In the genomic region with DNA sequence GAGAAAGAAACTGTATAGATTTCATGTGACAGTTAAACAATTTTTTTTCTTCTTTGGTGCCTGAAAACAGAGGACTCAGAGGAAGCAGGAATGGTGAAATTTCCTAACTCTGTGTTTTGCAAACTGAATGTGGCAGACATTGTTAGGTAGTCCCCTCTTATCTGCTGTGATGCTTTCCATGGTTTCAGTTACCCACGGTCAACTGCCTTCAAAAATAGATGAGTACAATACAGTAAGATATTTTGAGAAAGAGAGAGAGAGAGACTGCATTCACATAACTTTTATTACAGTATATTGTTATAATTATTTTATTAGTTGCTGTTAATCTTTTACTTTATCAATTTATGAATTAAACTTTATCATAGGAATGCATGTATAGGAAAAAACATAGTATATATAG, we compare ENCODE assay signal across 17 cellular contexts.
DNase-seq lines count a peak whose midpoint lies in the region; ATAC-seq and TF ChIP-seq lines count a peak whose summit lies in the region.
"Had no signal": no experiment of that assay in that cellular context is flagged by ENCODE, and none has a peak within 500 bp of the region (broad histone marks: within the 10 kb centered on the region; RNA-seq: fewer than 3 reads in every experiment).

No MANE protein-coding gene starts in this region.

- H3K27me3 ChIP-seq in GM23248 (replicated peaks; ENCODE audit: insufficient read depth): no peaks in the 10 kb centered on the region
- H3K27me3 ChIP-seq in CD4-positive, alpha-beta T cell (ENCODE audit: control insufficient read depth, insufficient read depth, low read length): no peaks in the 10 kb centered on the region

- H3K27ac ChIP-seq in GM23248 (0 out of 2 replicates have a peak overlapping the region, but pooled peaks have one; percentile 51), KOPT-K1 (ENCODE audit: low read depth, low read length, poor library complexity, severe bottlenecking) (peak overlapping the region; percentile 74)
- H3K27ac ChIP-seq in CD4-positive, alpha-beta T cell (ENCODE audit: low read depth, low read length): no peak overlapping the region
- H3K27ac ChIP-seq: C4-2B had no signal

- in situ Hi-C loops in GM23248 (cut with MboI): no loop called here

- no peaks in the 10 kb centered on the region for H3K36me3 ChIP-seq in GM23248 (ENCODE audit: low read depth)
- H3K36me3 ChIP-seq in KOPT-K1 (ENCODE audit: insufficient read depth, low read length): no peaks in the 10 kb centered on the region

- intact Hi-C loops in CD4-positive, alpha-beta T cell (cut with DNase I, micrococcal nuclease): no loop called here

- ATAC-seq in naive thymus-derived CD8-positive, alpha-beta T cell: no peak
- ATAC-seq in CD4-positive, alpha-beta T cell (ENCODE audit: poor library complexity): no peak

- POLR2A ChIA-PET in naive thymus-derived CD8-positive, alpha-beta T cell (lab: Charles Lee): interaction anchor here (1.5 kb wide), 1 partner anchor 26 kb away, joined by 7 read pairs; no protein-coding TSS in a partner anchor
- POLR2A ChIA-PET in CD4-positive, alpha-beta T cell (lab: Charles Lee): no interaction called here

- 79 to 82% methylated on average over 1 of the region's 1 CpG for WGBS in GM23248 (ENCODE audit: low coverage in 1 of 2, low lambda C conversion rate in 2 of 2, missing lambda C conversion rate in 2 of 2), 2 experiments

- no peak overlapping the region for H3K9ac ChIP-seq in GM23248

- TF ChIP-seq CTCF in CD4-positive, alpha-beta T cell (IDR thresholded peaks at IDR 0.05): no peak

- CTCF ChIA-PET in CD4-positive, alpha-beta T cell (lab: Charles Lee): no interaction called here

- H3K4me3 Mint-ChIP-seq in activated naive CD8-positive, alpha-beta T cell treated with anti-CD3 and anti-CD28 coated beads for 36 hours: no peak overlapping the region
- H3K4me3 Mint-ChIP-seq in naive thymus-derived CD8-positive, alpha-beta T cell: peak overlapping the region; percentile 4 to 74 (median 44)
- H3K4me3 Mint-ChIP-seq in CD4-positive, alpha-beta T cell: no peak overlapping the region
- H3K4me3 Mint-ChIP-seq: H9 had no signal

- no peaks in the 10 kb centered on the region for H3F3A ChIP-seq in GM23248 (ENCODE audit: insufficient read depth)

- H3K9me2 ChIP-seq in GM23248 (ENCODE audit: insufficient read depth): no peaks in the 10 kb centered on the region

- peaks cover 16% of the 10 kb centered on the region for H3K4me1 ChIP-seq in GM23248 (ENCODE audit: insufficient read depth)

- H3K36me3 Mint-ChIP-seq in activated naive CD8-positive, alpha-beta T cell treated with anti-CD3 and anti-CD28 coated beads for 36 hours: peaks cover 18% of the 10 kb centered on the region
- no peaks in the 10 kb centered on the region for H3K36me3 Mint-ChIP-seq in naive thymus-derived CD8-positive, alpha-beta T cell
- no peaks in the 10 kb centered on the region for H3K36me3 Mint-ChIP-seq in CD4-positive, alpha-beta T cell (ENCODE audit: low read depth)

- H3K9me3 Mint-ChIP-seq in activated naive CD8-positive, alpha-beta T cell treated with anti-CD3 and anti-CD28 coated beads for 36 hours: peaks cover 7% of the 10 kb centered on the region
- H3K9me3 Mint-ChIP-seq in naive thymus-derived CD8-positive, alpha-beta T cell: peaks cover 0 to 2% (median 0%) of the 10 kb centered on the region in 9 donors
- H3K9me3 Mint-ChIP-seq in CD4-positive, alpha-beta T cell: no peaks in the 10 kb centered on the region
- H3K9me3 Mint-ChIP-seq: H9 had no signal

- H3K9me3 ChIP-seq in GM23248 (ENCODE audit: low read depth) (no peaks in the 10 kb centered on the region), KOPT-K1 (ENCODE audit: insufficient read depth, low read length, poor library complexity, severe bottlenecking) (peaks cover 4% of the 10 kb centered on the region)
- no peaks in the 10 kb centered on the region for H3K9me3 ChIP-seq in CD4-positive, alpha-beta T cell (ENCODE audit: control insufficient read depth, low read length)

- no peak overlapping the region for H3K4me3 ChIP-seq in GM23248

- no peaks in the 10 kb centered on the region for H4K20me1 ChIP-seq in GM23248 (ENCODE audit: insufficient read depth)

- peak overlapping the region; percentile 89 for H3K27ac Mint-ChIP-seq in activated naive CD8-positive, alpha-beta T cell treated with anti-CD3 and anti-CD28 coated beads for 36 hours
- peak overlapping the region; percentile 76 to 94 (median 87) for H3K27ac Mint-ChIP-seq in naive thymus-derived CD8-positive, alpha-beta T cell
- H3K27ac Mint-ChIP-seq in CD4-positive, alpha-beta T cell: no peak overlapping the region
- H3K27ac Mint-ChIP-seq: H9 had no signal

- H3K27me3 Mint-ChIP-seq in activated naive CD8-positive, alpha-beta T cell treated with anti-CD3 and anti-CD28 coated beads for 36 hours: no peaks in the 10 kb centered on the region
- no peaks in the 10 kb centered on the region for H3K27me3 Mint-ChIP-seq in naive thymus-derived CD8-positive, alpha-beta T cell
- no peaks in the 10 kb centered on the region for H3K27me3 Mint-ChIP-seq in CD4-positive, alpha-beta T cell

- no peak overlapping the region for H2AFZ ChIP-seq in GM23248

- H3K4me1 Mint-ChIP-seq in activated naive CD8-positive, alpha-beta T cell treated with anti-CD3 and anti-CD28 coated beads for 36 hours: peaks cover 58% of the 10 kb centered on the region
- peaks cover 15 to 54% (median 40%) of the 10 kb centered on the region in 4 donors for H3K4me1 Mint-ChIP-seq in naive thymus-derived CD8-positive, alpha-beta T cell
- H3K4me1 Mint-ChIP-seq in CD4-positive, alpha-beta T cell (ENCODE audit: low read depth): no peaks in the 10 kb centered on the region

- H3K4me2 ChIP-seq in GM23248 (ENCODE audit: unreplicated experiment): peak overlapping the region; percentile 32

- H3K79me2 ChIP-seq in GM23248 (ENCODE audit: insufficient read depth): no peaks in the 10 kb centered on the region

- DNase-seq in GM23248: no peak
- no peak for DNase-seq in activated naive CD8-positive, alpha-beta T cell treated with anti-CD3 and anti-CD28 coated beads for 36 hours
- DNase-seq in naive thymus-derived CD8-positive, alpha-beta T cell: no peak
- DNase-seq in CD4-positive, alpha-beta T cell: no peak
- DNase-seq in foreskin melanocyte: no peak
- DNase-seq in NCI-H2227 treated with DMSO at 0.1 percent for 48 hours (lab: John Stamatoyannopoulos, UW): no peak
- DNase-seq in GOT3 (lab: John Stamatoyannopoulos, UW): no peak
- DNase-seq: AML-193, DMS79 treated with DMSO at 0.1 percent for 48 hours, H9, NCI-H1105 treated with DMSO at 0.1 percent for 48 hours, NCI-H187, NCI-H2107, NCI-H510A treated with DMSO at 0.1 percent for 48 hours, SHP77 treated with DMSO at 0.1 percent for 48 hours had no signal

Comparison
In these comparisons a context has a peak if more than half of its experiments do, and no peak if none do; other contexts are left out.
1. H3K4me3 Mint-ChIP-seq: peak in naive thymus-derived CD8-positive, alpha-beta T cell (10 of 10); none in activated naive CD8-positive, alpha-beta T cell treated with anti-CD3 and anti-CD28 coated beads for 36 hours (single experiment) and CD4-positive, alpha-beta T cell (single experiment).